Comparison of ENCODE assay signal across 8 cellular contexts in the genomic region with DNA sequence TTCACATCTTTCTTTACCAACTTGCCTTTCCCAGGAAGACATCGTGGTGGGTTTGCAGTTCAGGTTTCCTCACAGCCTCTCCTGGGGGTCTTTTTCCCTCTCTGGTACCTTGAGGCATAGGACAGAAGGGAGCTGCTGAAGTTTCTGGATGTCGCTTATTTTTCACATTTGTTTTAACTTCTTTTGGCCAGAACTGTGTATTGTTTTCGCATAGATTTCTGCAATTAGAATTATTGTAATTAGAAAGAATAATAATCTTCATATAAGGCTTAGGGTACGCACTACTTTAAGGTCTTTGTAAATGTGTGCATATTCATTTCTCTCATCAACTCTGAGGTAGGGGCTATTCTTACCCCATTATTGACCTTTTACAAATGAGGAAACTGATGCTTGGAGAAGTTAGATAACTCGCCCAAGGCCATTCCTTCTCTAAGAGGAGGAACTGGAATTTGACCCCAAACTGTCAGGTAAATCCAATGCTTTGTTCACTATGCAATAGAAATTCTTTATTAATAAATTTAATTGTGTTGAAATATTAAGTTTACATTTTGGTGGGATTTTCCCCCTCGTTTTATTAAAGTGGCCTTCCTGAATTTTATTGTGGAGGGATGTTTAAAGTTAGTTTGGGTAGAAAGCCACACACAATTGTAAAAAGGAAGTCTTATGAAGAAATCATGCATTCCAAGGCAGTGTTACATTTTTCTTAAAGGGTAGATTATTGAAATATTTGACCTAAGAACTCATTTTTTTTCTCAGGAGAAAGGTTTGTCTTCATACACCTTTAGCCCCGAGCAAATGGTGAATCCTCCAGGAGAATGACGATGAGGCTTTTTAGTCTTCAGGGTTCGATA. TPM values are rescaled to one million over a fixed set of nuclear protein-coding genes. Genes with fewer than 3 reads are reported as not detected.
DNase-seq lines count a peak whose midpoint lies in the region; ATAC-seq lines count a peak whose summit lies in the region.

No MANE protein-coding gene starts in this region.

- intact Hi-C loops in activated T-helper 1 cell treated with anti-CD3 and anti-CD28 coated beads, Interleukin-12 subunit alpha, Interleukin-12 subunit beta, Interleukin-2, Interleukin-4 antibody, amounts not matched to agents 30 ng/mL and 10 ng/mL and 1 ng/mL, durations not matched to agents 14 hours and 24 hours and 36 hours (cut with micrococcal nuclease): loop anchor here (1.0 to 10.0 kb wide), 6 partner anchors 20 to 1010 kb away; no protein-coding TSS in a partner anchor

- H3K27ac Mint-ChIP-seq in T-helper 2 cell treated with Interferon-gamma antibody and Interleukin-4, amounts not matched to agents 5 μg/mL and 100 μg/mL, for 36 hours: peak overlapping the region; percentile 92
- H3K27ac Mint-ChIP-seq in activated T-helper 1 cell treated with anti-CD3 and anti-CD28 coated beads, Interleukin-12 subunit alpha, Interleukin-12 subunit beta, Interleukin-2, Interleukin-4 antibody, amounts not matched to agents 30 ng/mL and 10 ng/mL and 1 ng/mL, durations not matched to agents 14 hours and 24 hours and 36 hours: peak overlapping the region; percentile 92
- H3K27ac Mint-ChIP-seq in immature natural killer cell: peak overlapping the region; percentile 82 to 97 (median 94)

- DNase-seq in T-helper 2 cell treated with Interferon-gamma antibody and Interleukin-4, amounts not matched to agents 5 μg/mL and 100 μg/mL, for 36 hours (ENCODE audit: low spot score): no peak
- DNase-seq in T-helper 2 cell (no peak), immature natural killer cell (no peak), ACHN (no peak), SW480 (ENCODE audit: low spot score) (no peak)
- no peak for DNase-seq in activated T-helper 1 cell treated with anti-CD3 and anti-CD28 coated beads, Interleukin-12 subunit alpha, Interleukin-12 subunit beta, Interleukin-2, Interleukin-4 antibody, amounts not matched to agents 30 ng/mL and 10 ng/mL and 1 ng/mL, durations not matched to agents 14 hours and 24 hours and 36 hours (ENCODE audit: low spot score)

- ATAC-seq in GM18873 (IDR thresholded peaks at IDR 0.05; ENCODE audit: low FRiP score, unreplicated experiment): no peak

- no peaks in the 10 kb centered on the region for H3K9me3 Mint-ChIP-seq in T-helper 2 cell treated with Interferon-gamma antibody and Interleukin-4, amounts not matched to agents 5 μg/mL and 100 μg/mL, for 36 hours
- H3K9me3 Mint-ChIP-seq in activated T-helper 1 cell treated with anti-CD3 and anti-CD28 coated beads, Interleukin-12 subunit alpha, Interleukin-12 subunit beta, Interleukin-2, Interleukin-4 antibody, amounts not matched to agents 30 ng/mL and 10 ng/mL and 1 ng/mL, durations not matched to agents 14 hours and 24 hours and 36 hours: no peaks in the 10 kb centered on the region
- H3K9me3 Mint-ChIP-seq in immature natural killer cell: no peaks in the 10 kb centered on the region

- in situ Hi-C loops in ACHN (cut with HindIII; ENCODE audit: low pct_ligation_motif_present, low pct_unique_long_range_greater_than_20kb, low sequenced_read_pairs): no loop called here

- no peaks in the 10 kb centered on the region for H3K27me3 Mint-ChIP-seq in T-helper 2 cell treated with Interferon-gamma antibody and Interleukin-4, amounts not matched to agents 5 μg/mL and 100 μg/mL, for 36 hours (ENCODE audit: low read depth)
- no peaks in the 10 kb centered on the region for H3K27me3 Mint-ChIP-seq in activated T-helper 1 cell treated with anti-CD3 and anti-CD28 coated beads, Interleukin-12 subunit alpha, Interleukin-12 subunit beta, Interleukin-2, Interleukin-4 antibody, amounts not matched to agents 30 ng/mL and 10 ng/mL and 1 ng/mL, durations not matched to agents 14 hours and 24 hours and 36 hours (ENCODE audit: insufficient read depth)
- peaks cover 2 to 16% (median 6%) of the 10 kb centered on the region in 3 donors for H3K27me3 Mint-ChIP-seq in immature natural killer cell (ENCODE audit: low read depth in 3 of 3)

- H3K36me3 Mint-ChIP-seq in T-helper 2 cell treated with Interferon-gamma antibody and Interleukin-4, amounts not matched to agents 5 μg/mL and 100 μg/mL, for 36 hours (ENCODE audit: low read depth): peaks cover 17% of the 10 kb centered on the region
- H3K36me3 Mint-ChIP-seq in activated T-helper 1 cell treated with anti-CD3 and anti-CD28 coated beads, Interleukin-12 subunit alpha, Interleukin-12 subunit beta, Interleukin-2, Interleukin-4 antibody, amounts not matched to agents 30 ng/mL and 10 ng/mL and 1 ng/mL, durations not matched to agents 14 hours and 24 hours and 36 hours (ENCODE audit: low read depth): peaks cover 10% of the 10 kb centered on the region
- peaks cover 0 to 10% (median 0%) of the 10 kb centered on the region in 3 donors for H3K36me3 Mint-ChIP-seq in immature natural killer cell

- peak overlapping the region; percentile 88 for H3K4me3 Mint-ChIP-seq in T-helper 2 cell treated with Interferon-gamma antibody and Interleukin-4, amounts not matched to agents 5 μg/mL and 100 μg/mL, for 36 hours
- H3K4me3 Mint-ChIP-seq in activated T-helper 1 cell treated with anti-CD3 and anti-CD28 coated beads, Interleukin-12 subunit alpha, Interleukin-12 subunit beta, Interleukin-2, Interleukin-4 antibody, amounts not matched to agents 30 ng/mL and 10 ng/mL and 1 ng/mL, durations not matched to agents 14 hours and 24 hours and 36 hours: peak overlapping the region; percentile 84
- peak overlapping the region; percentile 85 to 91 (median 90) for H3K4me3 Mint-ChIP-seq in immature natural killer cell

- H3K4me1 Mint-ChIP-seq in T-helper 2 cell treated with Interferon-gamma antibody and Interleukin-4, amounts not matched to agents 5 μg/mL and 100 μg/mL, for 36 hours (ENCODE audit: low read depth): peaks cover 48% of the 10 kb centered on the region
- H3K4me1 Mint-ChIP-seq in activated T-helper 1 cell treated with anti-CD3 and anti-CD28 coated beads, Interleukin-12 subunit alpha, Interleukin-12 subunit beta, Interleukin-2, Interleukin-4 antibody, amounts not matched to agents 30 ng/mL and 10 ng/mL and 1 ng/mL, durations not matched to agents 14 hours and 24 hours and 36 hours (ENCODE audit: low read depth): peaks cover 61% of the 10 kb centered on the region
- peaks cover 37 to 59% of the 10 kb centered on the region in 2 donors for H3K4me1 Mint-ChIP-seq in immature natural killer cell

- H3K27ac ChIP-seq in temporal lobe (ENCODE audit: low read depth, low read length): peak overlapping the region; percentile 95

RNA-seq across cellular contexts. Expression of a gene that starts 12.1 kb away (rescaled TPM):
- 157 and 161 TPM in 2 replicates for total RNA-seq in activated T-helper 1 cell treated with anti-CD3 and anti-CD28 coated beads, Interleukin-12 subunit alpha, Interleukin-12 subunit beta, Interleukin-2, Interleukin-4 antibody, amounts not matched to agents 30 ng/mL and 10 ng/mL and 1 ng/mL, durations not matched to agents 14 hours and 24 hours and 36 hours
- 100 to 1,000 TPM in 1 of 3 donors, 10 to 100 TPM in 2; 52.6 to 116 (median 92.7) TPM for polyA plus RNA-seq in immature natural killer cell
- 162 TPM for total RNA-seq in temporal lobe
